8 cellular contexts compared by ENCODE assay signal in the genomic region with DNA sequence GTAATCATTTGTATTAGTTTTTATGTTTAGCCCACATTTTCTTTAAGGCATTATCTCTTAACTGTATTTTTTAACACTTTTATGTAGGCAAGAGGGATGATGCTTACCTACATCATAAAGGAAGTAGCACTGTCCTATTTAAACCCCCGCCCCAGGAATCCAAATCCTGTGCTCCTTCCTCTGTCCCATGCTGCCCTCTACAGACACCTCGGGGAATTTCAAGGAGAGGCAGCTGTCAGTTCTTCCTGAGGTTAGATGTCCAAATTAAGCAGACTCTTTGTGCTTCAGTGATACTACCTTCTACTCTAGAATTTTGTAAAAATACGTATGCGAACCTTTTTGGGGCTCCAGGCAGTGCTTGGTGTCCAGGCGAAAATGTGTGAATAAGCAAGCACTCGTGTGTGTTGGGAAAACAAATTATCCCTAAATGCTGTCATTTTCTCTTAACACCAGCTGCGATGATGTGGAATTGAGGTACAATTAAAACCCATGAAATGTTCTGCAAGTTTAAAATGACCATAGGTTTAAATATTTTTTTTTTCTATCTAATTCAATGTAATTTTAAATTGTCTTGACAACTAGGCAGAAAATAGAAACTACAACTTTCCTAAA. TPM values are rescaled to one million over a fixed set of nuclear protein-coding genes. Genes with fewer than 3 reads are reported as not detected.
A peak's percentile ranks its signal among the peaks of the same experiment; 100 is the strongest.
DNase-seq lines count a peak whose midpoint lies in the region; ATAC-seq and TF ChIP-seq lines count a peak whose summit lies in the region.

No MANE protein-coding gene starts in this region.

- no peak overlapping the region for H3K27ac Mint-ChIP-seq in glutamatergic neuron (ENCODE audit: unreplicated experiment)
- no peak overlapping the region for H3K27ac Mint-ChIP-seq in stimulated activated memory B cell treated with anti-CD40 and anti-IgM and Interleukin-4, amounts not matched to agents 10 μg/mL and 1 μg/mL and 100 μg/mL, for 72 hours
- no peak overlapping the region for H3K27ac Mint-ChIP-seq in mesothelial cell of epicardium

- H3K4me1 Mint-ChIP-seq in glutamatergic neuron (ENCODE audit: low read depth, unreplicated experiment): no peaks in the 10 kb centered on the region
- no peaks in the 10 kb centered on the region for H3K4me1 Mint-ChIP-seq in stimulated activated memory B cell treated with anti-CD40 and anti-IgM and Interleukin-4, amounts not matched to agents 10 μg/mL and 1 μg/mL and 100 μg/mL, for 72 hours
- H3K4me1 Mint-ChIP-seq in mesothelial cell of epicardium: no peaks in the 10 kb centered on the region

- H3K9me3 Mint-ChIP-seq in glutamatergic neuron (ENCODE audit: unreplicated experiment) (no peaks in the 10 kb centered on the region), mesothelial cell of epicardium (peaks cover 75% of the 10 kb centered on the region)
- peaks cover 5% of the 10 kb centered on the region for H3K9me3 Mint-ChIP-seq in stimulated activated memory B cell treated with anti-CD40 and anti-IgM and Interleukin-4, amounts not matched to agents 10 μg/mL and 1 μg/mL and 100 μg/mL, for 72 hours

- H3K27me3 Mint-ChIP-seq in glutamatergic neuron (ENCODE audit: unreplicated experiment): no peaks in the 10 kb centered on the region
- H3K27me3 Mint-ChIP-seq in stimulated activated memory B cell treated with anti-CD40 and anti-IgM and Interleukin-4, amounts not matched to agents 10 μg/mL and 1 μg/mL and 100 μg/mL, for 72 hours: peaks cover 52% of the 10 kb centered on the region
- no peaks in the 10 kb centered on the region for H3K27me3 Mint-ChIP-seq in mesothelial cell of epicardium (ENCODE audit: low read depth)

- H3K4me3 ChIP-seq in HFF-Myc (replicated peaks; ENCODE audit: low read depth, low read length): no peak overlapping the region

- DNase-seq in NCI-H748 (lab: John Stamatoyannopoulos, UW; ENCODE audit: unreplicated experiment): peak; percentile 41
- no peak for DNase-seq in NCI-H748 treated with DMSO at 0.1 percent for 48 hours (lab: John Stamatoyannopoulos, UW)
- DNase-seq in HFF-Myc (ENCODE audit: extremely low read depth, low read depth): no peak
- DNase-seq in SKM-1 treated with dmso at 0.1 percent for 144 hours (lab: John Stamatoyannopoulos, UW; ENCODE audit: unreplicated experiment): peak; percentile 39
- DNase-seq in glutamatergic neuron: peak; percentile 81
- no peak for DNase-seq in mesothelial cell of epicardium (ENCODE audit: low spot score in 2 of 2, unreplicated experiment in 2 of 2)

- ATAC-seq in HG02588 (IDR thresholded peaks at IDR 0.05; ENCODE audit: unreplicated experiment): no peak
- no peak for ATAC-seq in stimulated activated memory B cell treated with anti-CD40 and anti-IgM and Interleukin-4, amounts not matched to agents 10 μg/mL and 1 μg/mL and 100 μg/mL, for 72 hours

- H3K36me3 Mint-ChIP-seq in glutamatergic neuron (ENCODE audit: unreplicated experiment) (no peaks in the 10 kb centered on the region), mesothelial cell of epicardium (peaks cover 4% of the 10 kb centered on the region)
- no peaks in the 10 kb centered on the region for H3K36me3 Mint-ChIP-seq in stimulated activated memory B cell treated with anti-CD40 and anti-IgM and Interleukin-4, amounts not matched to agents 10 μg/mL and 1 μg/mL and 100 μg/mL, for 72 hours

- peak; percentile 34 for TF ChIP-seq CTCF in HFF-Myc (IDR thresholded peaks at IDR 0.05; ENCODE audit: low read depth, low read length, missing control alignments)
- peak; percentile 76 for TF ChIP-seq CTCF in glutamatergic neuron (IDR thresholded peaks at IDR 0.05; ENCODE audit: partially characterized antibody, unreplicated experiment)
- no peak for TF ChIP-seq CTCF in mesothelial cell of epicardium (IDR thresholded peaks at IDR 0.05; ENCODE audit: unreplicated experiment)

- H3K4me3 Mint-ChIP-seq in glutamatergic neuron (ENCODE audit: unreplicated experiment) (no peak overlapping the region), mesothelial cell of epicardium (no peak overlapping the region)
- H3K4me3 Mint-ChIP-seq in stimulated activated memory B cell treated with anti-CD40 and anti-IgM and Interleukin-4, amounts not matched to agents 10 μg/mL and 1 μg/mL and 100 μg/mL, for 72 hours: no peak overlapping the region

RNA-seq across cellular contexts. Expression of gene CRCT1, which starts 19.2 kb away (rescaled TPM):
- total RNA-seq in glutamatergic neuron (ENCODE audit: unreplicated experiment): not detected
- total RNA-seq in mesothelial cell of epicardium: not detected in 3 replicates

RNA-seq across cellular contexts. Expression of gene LCE5A, which starts 22.8 kb away (rescaled TPM):
- not detected for total RNA-seq in glutamatergic neuron (ENCODE audit: unreplicated experiment)
- total RNA-seq in mesothelial cell of epicardium: not detected in 3 replicates

RNA-seq across cellular contexts. Expression of gene LCE3E, which starts 33.1 kb away (rescaled TPM):
- total RNA-seq in glutamatergic neuron (ENCODE audit: unreplicated experiment) (not detected), mesothelial cell of epicardium (not detected in 3 replicates)

RNA-seq across cellular contexts. Expression of gene LCE3D, which starts 46.9 kb away (rescaled TPM):
- total RNA-seq in glutamatergic neuron (ENCODE audit: unreplicated experiment): not detected
- not detected in 3 replicates for total RNA-seq in mesothelial cell of epicardium

Comparison
In these comparisons a context has a peak if more than half of its experiments do, and no peak if none do; other contexts are left out.
1. DNase-seq: peak in NCI-H748 (single experiment), SKM-1 treated with dmso at 0.1 percent for 144 hours (single experiment) and glutamatergic neuron (single experiment); none in NCI-H748 treated with DMSO at 0.1 percent for 48 hours (single experiment), HFF-Myc (single experiment) and mesothelial cell of epicardium (0 of 2).